In genomic region chr14:83255015-83255726, GRCh38 we compare ENCODE assay signal across 13 cellular contexts.
DNase-seq lines count a peak whose midpoint lies in the region; ATAC-seq and TF ChIP-seq lines count a peak whose summit lies in the region.
"Had no signal": no experiment of that assay in that cellular context is flagged by ENCODE, and none has a peak within 500 bp of the region (broad histone marks: within the 10 kb centered on the region; RNA-seq: fewer than 3 reads in every experiment).

No MANE protein-coding gene starts in this region.

- no peaks in the 10 kb centered on the region for H3K27me3 Mint-ChIP-seq in osteocyte (ENCODE audit: unreplicated experiment)
- no peaks in the 10 kb centered on the region for H3K27me3 Mint-ChIP-seq in activated T-helper 17 cell treated with anti-CD3 and anti-CD28 coated beads, Interleukin-2, amount 50 U/mL, for 72 hours

- H3K27ac ChIP-seq in BLaER1 = 0 out of 2 replicates have a peak overlapping the region, but pooled peaks have one; percentile 23
- H3K27ac ChIP-seq: A549, ascending aorta, upper lobe of left lung had no signal

- no peak overlapping the region for H3K9ac ChIP-seq in BLaER1

- DNase-seq in SKM-1 (lab: John Stamatoyannopoulos, UW; ENCODE audit: unreplicated experiment) (peak; percentile 5), osteocyte (ENCODE audit: extremely low spot score, unreplicated experiment) (no peak)
- no peak for DNase-seq in stimulated activated naive CD8-positive, alpha-beta T cell treated with anti-CD3 and anti-CD28 coated beads, Interleukin-15, Interleukin-2, amounts not matched to agents 100 U/mL and 50 U/mL, for 24 hours
- DNase-seq: DMS153, SHP77, upper lobe of left lung had no signal

- no peak overlapping the region for H3K4me3 ChIP-seq in BLaER1
- H3K4me3 ChIP-seq: A549, ascending aorta, upper lobe of left lung had no signal

- no peak overlapping the region for H3K27ac Mint-ChIP-seq in osteocyte (ENCODE audit: unreplicated experiment)
- no peak overlapping the region for H3K27ac Mint-ChIP-seq in activated T-helper 17 cell treated with anti-CD3 and anti-CD28 coated beads, Interleukin-2, amount 50 U/mL, for 72 hours

- H4K20me1 ChIP-seq in BLaER1 = no peaks in the 10 kb centered on the region

- H3K4me1 Mint-ChIP-seq in osteocyte (ENCODE audit: unreplicated experiment) = no peaks in the 10 kb centered on the region
- H3K4me1 Mint-ChIP-seq in activated T-helper 17 cell treated with anti-CD3 and anti-CD28 coated beads, Interleukin-2, amount 50 U/mL, for 72 hours = no peaks in the 10 kb centered on the region

- no peak overlapping the region for H3K4me3 Mint-ChIP-seq in osteocyte (ENCODE audit: unreplicated experiment)
- H3K4me3 Mint-ChIP-seq in activated T-helper 17 cell treated with anti-CD3 and anti-CD28 coated beads, Interleukin-2, amount 50 U/mL, for 72 hours = no peak overlapping the region

- TF ChIP-seq CTCF in osteocyte (IDR thresholded peaks at IDR 0.05) = no peak

- H3K9me3 ChIP-seq in BLaER1 = no peaks in the 10 kb centered on the region
- H3K9me3 ChIP-seq: A549, ascending aorta, upper lobe of left lung had no signal

- ATAC-seq in GM21619 (IDR thresholded peaks at IDR 0.05; ENCODE audit: unreplicated experiment) (peak; percentile 77), HG03571 (IDR thresholded peaks at IDR 0.05; ENCODE audit: unreplicated experiment) (peak; percentile 63), GM18858 (IDR thresholded peaks at IDR 0.05; ENCODE audit: unreplicated experiment) (no peak)
- ATAC-seq in activated T-helper 17 cell treated with anti-CD3 and anti-CD28 coated beads, Interleukin-2, amount 50 U/mL, for 72 hours (replicated peaks) = no peak
- ATAC-seq in stimulated activated naive CD8-positive, alpha-beta T cell treated with anti-CD3 and anti-CD28 coated beads, Interleukin-15, Interleukin-2, amounts not matched to agents 100 U/mL and 50 U/mL, for 24 hours = no peak
- ATAC-seq: A549 had no signal

- no peaks in the 10 kb centered on the region for H3K36me3 Mint-ChIP-seq in osteocyte (ENCODE audit: unreplicated experiment)
- no peaks in the 10 kb centered on the region for H3K36me3 Mint-ChIP-seq in activated T-helper 17 cell treated with anti-CD3 and anti-CD28 coated beads, Interleukin-2, amount 50 U/mL, for 72 hours (ENCODE audit: low read depth)

- H3K36me3 ChIP-seq in BLaER1 = no peaks in the 10 kb centered on the region
- H3K36me3 ChIP-seq: ascending aorta, upper lobe of left lung had no signal

- peaks cover 23% of the 10 kb centered on the region for H3K4me1 ChIP-seq in BLaER1
- H3K4me1 ChIP-seq: A549, ascending aorta had no signal

- peak overlapping the region; percentile 67 for H3K4me2 ChIP-seq in BLaER1
- H3K4me2 ChIP-seq: A549 had no signal

- H3K9me3 Mint-ChIP-seq in osteocyte (ENCODE audit: unreplicated experiment) = peaks cover 8% of the 10 kb centered on the region
- H3K9me3 Mint-ChIP-seq in activated T-helper 17 cell treated with anti-CD3 and anti-CD28 coated beads, Interleukin-2, amount 50 U/mL, for 72 hours = peaks cover 7% of the 10 kb centered on the region

- H3K27me3 ChIP-seq in BLaER1 = no peaks in the 10 kb centered on the region
- H3K27me3 ChIP-seq: ascending aorta, upper lobe of left lung had no signal

Comparison
In these comparisons a context has a peak if more than half of its experiments do, and no peak if none do; other contexts are left out.
1. ATAC-seq: peak in GM21619 (single experiment) and HG03571 (single experiment); none in GM18858 (single experiment), activated T-helper 17 cell treated with anti-CD3 and anti-CD28 coated beads, Interleukin-2, amount 50 U/mL, for 72 hours (single experiment) and stimulated activated naive CD8-positive, alpha-beta T cell treated with anti-CD3 and anti-CD28 coated beads, Interleukin-15, Interleukin-2, amounts not matched to agents 100 U/mL and 50 U/mL, for 24 hours (single experiment).